1 cellular context compared by ENCODE assay signal in genomic region chr19:49987159-49987698, GRCh38.
TF ChIP-seq lines count a peak whose summit lies in the region.

No MANE protein-coding gene starts in this region.

TF ChIP-seq in GM12878, 131 proteins besides CTCF, POLR2A, EP300 and RAD21 (continues in another document):
- TF ChIP-seq NKRF (conservative IDR thresholded peaks at IDR 0.05): peak; percentile 100
- no peak for TF ChIP-seq SREBF2 (IDR thresholded peaks at IDR 0.05; ENCODE audit: low read length)
- TF ChIP-seq ZNF217 (IDR thresholded peaks at IDR 0.05): no peak
- TF ChIP-seq NR2C1 (IDR thresholded peaks at IDR 0.05): no peak
- TF ChIP-seq ATF2 (IDR thresholded peaks at IDR 0.05; ENCODE audit: low read length): no peak; the same call in 1 of the 2 replicates
- no peak for TF ChIP-seq MYC (IDR thresholded peaks at IDR 0.05; ENCODE audit: insufficient read depth, insufficient read length, insufficient replicate concordance, low read length, severe bottlenecking)
- TF ChIP-seq BACH1 (IDR thresholded peaks at IDR 0.05; ENCODE audit: borderline replicate concordance): 0 out of 2 replicates have a peak, but pooled peaks have one; percentile 28
- peak; percentile 22; the same call in 1 of the 2 replicates for TF ChIP-seq SMC3 (IDR thresholded peaks at IDR 0.05; ENCODE audit: borderline replicate concordance, low read length)
- no peak for TF ChIP-seq KDM1A (IDR thresholded peaks at IDR 0.05; ENCODE audit: borderline replicate concordance)
- TF ChIP-seq CHD1 (IDR thresholded peaks at IDR 0.05; ENCODE audit: low read depth, low read length): no peak
- TF ChIP-seq MAX (IDR thresholded peaks at IDR 0.05; ENCODE audit: low read depth, low read length): peak; percentile 84
- TF ChIP-seq HDAC6 (IDR thresholded peaks at IDR 0.05; ENCODE audit: unreplicated experiment): no peak
- no peak for TF ChIP-seq FOXM1 (IDR thresholded peaks at IDR 0.05; ENCODE audit: low read depth, low read length)
- no peak for TF ChIP-seq EZH2 (IDR thresholded peaks at IDR 0.05; ENCODE audit: borderline replicate concordance, control insufficient read depth, low read depth, low read length)
- no peak for TF ChIP-seq ZSCAN29 (IDR thresholded peaks at IDR 0.05)
- no peak for TF ChIP-seq ZNF592 (IDR thresholded peaks at IDR 0.05)
- peak; percentile 86; the same call in 1 of the 2 replicates for TF ChIP-seq HDGF (IDR thresholded peaks at IDR 0.05)
- TF ChIP-seq SPI1 (IDR thresholded peaks at IDR 0.05; ENCODE audit: borderline replicate concordance, insufficient read depth, low read depth, low read length): peak; percentile 94
- TF ChIP-seq YBX1 (IDR thresholded peaks at IDR 0.05): no peak
- TF ChIP-seq CBFB (IDR thresholded peaks at IDR 0.05; ENCODE audit: low read depth): peak; percentile 54; the same call in 1 of the 2 replicates
- TF ChIP-seq STAT3 (IDR thresholded peaks at IDR 0.05; ENCODE audit: low read depth, low read length): no peak
- no peak for TF ChIP-seq NFXL1 (IDR thresholded peaks at IDR 0.05; ENCODE audit: borderline replicate concordance)
- peak; percentile 62 for TF ChIP-seq HCFC1 (IDR thresholded peaks at IDR 0.05; ENCODE audit: low read length)
- TF ChIP-seq RELB (IDR thresholded peaks at IDR 0.05; ENCODE audit: low read depth): no peak
- no peak for TF ChIP-seq MEF2A (IDR thresholded peaks at IDR 0.05; ENCODE audit: insufficient read depth, low read depth, low read length)
- no peak for TF ChIP-seq CREM (IDR thresholded peaks at IDR 0.05; ENCODE audit: low read depth)
- no peak for TF ChIP-seq ZBED1 (IDR thresholded peaks at IDR 0.05; ENCODE audit: borderline replicate concordance)
- peak; percentile 56; the same call in 1 of the 2 replicates for TF ChIP-seq SMARCA5 (IDR thresholded peaks at IDR 0.05)
- TF ChIP-seq GABPA (IDR thresholded peaks at IDR 0.05; ENCODE audit: low read depth): no peak
- no peak for TF ChIP-seq NFIC (IDR thresholded peaks at IDR 0.05; ENCODE audit: low read depth, low read length)
- peak; percentile 82 for TF ChIP-seq RUNX3 (IDR thresholded peaks at IDR 0.05; ENCODE audit: low read length)
- TF ChIP-seq EGR1 (IDR thresholded peaks at IDR 0.05; ENCODE audit: borderline replicate concordance in 1 of 2, low read depth in 2 of 2, low read length in 2 of 2): peak in 1 of 2 experiments; percentile 24; a peak in 1 of 3 replicates
- no peak for TF ChIP-seq BCL3 (IDR thresholded peaks at IDR 0.05; ENCODE audit: borderline replicate concordance, insufficient read depth, low read depth, low read length, poor library complexity, severe bottlenecking)
- no peak for TF ChIP-seq WRNIP1 (IDR thresholded peaks at IDR 0.05; ENCODE audit: borderline replicate concordance, low read depth, low read length)
- TF ChIP-seq SIX5 (IDR thresholded peaks at IDR 0.05; ENCODE audit: low read depth, low read length, severe bottlenecking): no peak
- no peak for TF ChIP-seq SMAD5 (IDR thresholded peaks at IDR 0.05; ENCODE audit: low read depth)
- no peak for TF ChIP-seq E2F4 (IDR thresholded peaks at IDR 0.05; ENCODE audit: low read depth, low read length)
- peak; percentile 92 for TF ChIP-seq NBN (IDR thresholded peaks at IDR 0.05)
- no peak for TF ChIP-seq HSF1 (IDR thresholded peaks at IDR 0.05; ENCODE audit: low read depth, low read length)
- no peak for TF ChIP-seq RBBP5 (conservative IDR thresholded peaks at IDR 0.05)
- TF ChIP-seq E4F1 (IDR thresholded peaks at IDR 0.05; ENCODE audit: borderline replicate concordance, partially characterized antibody): no peak
- peak; percentile 30; the same call in 1 of the 2 replicates for TF ChIP-seq ZBTB11 (CRISPR knock-in tag; IDR thresholded peaks at IDR 0.05)
- TF ChIP-seq BCL11A (IDR thresholded peaks at IDR 0.05; ENCODE audit: low read depth, low read length): peak; percentile 27; the same call in 1 of the 2 replicates
- TF ChIP-seq JUND (IDR thresholded peaks at IDR 0.05; ENCODE audit: low read depth, low read length): no peak
- no peak for TF ChIP-seq GATAD2B (conservative IDR thresholded peaks at IDR 0.05; ENCODE audit: low read depth)
